15 cellular contexts compared by ENCODE assay signal in the genomic region with DNA sequence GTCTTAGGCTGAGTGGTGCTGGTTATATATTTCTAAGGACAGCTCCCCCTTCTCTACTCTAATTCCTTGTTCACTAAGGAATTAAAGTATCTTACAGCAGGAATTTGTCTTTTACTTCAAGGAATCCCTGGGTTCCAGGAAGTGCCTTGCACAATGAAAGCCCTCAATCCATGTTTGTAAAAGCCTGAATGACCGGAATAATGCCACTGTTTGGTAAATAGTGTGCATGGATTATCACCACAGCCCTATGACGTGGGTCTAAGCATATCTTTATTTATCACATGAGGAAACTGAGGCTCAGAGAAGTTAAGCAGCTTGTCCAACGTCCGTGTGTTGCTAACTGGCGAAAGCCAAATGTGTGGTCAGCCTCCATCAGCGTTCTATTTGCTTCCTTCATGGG.
DNase-seq lines count a peak whose midpoint lies in the region; ATAC-seq and TF ChIP-seq lines count a peak whose summit lies in the region.
"Had no signal": no experiment of that assay in that cellular context is flagged by ENCODE, and none has a peak within 500 bp of the region (broad histone marks: within the 10 kb centered on the region; RNA-seq: fewer than 3 reads in every experiment).

No MANE protein-coding gene starts in this region.

- H3K4me3 ChIP-seq in heart left ventricle (no peak overlapping the region), fibroblast of pulmonary artery (replicated peaks; ENCODE audit: low read depth, low read length) (no peak overlapping the region), parathyroid adenoma (ENCODE audit: low read depth, low read length) (no peak overlapping the region), uterus (no peak overlapping the region)
- H3K4me3 ChIP-seq: neural progenitor cell, SK-N-MC had no signal

- peaks cover 18% of the 10 kb centered on the region for H3K4me1 Mint-ChIP-seq in mesothelial cell of epicardium

- peaks cover 10 to 65% (median 36%) of the 10 kb centered on the region in 12 donors for H3K4me1 ChIP-seq in heart left ventricle
- H3K4me1 ChIP-seq in parathyroid adenoma: no peaks in the 10 kb centered on the region
- H3K4me1 ChIP-seq in uterus: peaks cover 6 to 21% of the 10 kb centered on the region in 2 donors

- no peaks in the 10 kb centered on the region for H3K36me3 ChIP-seq in heart left ventricle
- no peaks in the 10 kb centered on the region for H3K36me3 ChIP-seq in parathyroid adenoma (ENCODE audit: control insufficient read depth, insufficient read depth, low read length)
- no peaks in the 10 kb centered on the region for H3K36me3 ChIP-seq in uterus
- H3K36me3 ChIP-seq: neural progenitor cell had no signal

- no peak overlapping the region for H3K4me3 Mint-ChIP-seq in mesothelial cell of epicardium
- H3K4me3 Mint-ChIP-seq: neural progenitor cell had no signal

- no peaks in the 10 kb centered on the region for H3K9me3 Mint-ChIP-seq in mesothelial cell of epicardium
- H3K9me3 Mint-ChIP-seq: neural progenitor cell had no signal

- no peaks in the 10 kb centered on the region for H3K9me3 ChIP-seq in heart left ventricle
- no peaks in the 10 kb centered on the region for H3K9me3 ChIP-seq in parathyroid adenoma (ENCODE audit: control insufficient read depth, low read length)
- no peaks in the 10 kb centered on the region for H3K9me3 ChIP-seq in uterus

- no peak overlapping the region for H3K27ac Mint-ChIP-seq in mesothelial cell of epicardium

- intact Hi-C loops in heart left ventricle (cut with DNase I): loop anchor here in 5 of 10 donors (2.0 to 10.0 kb wide), 3 partner anchors 135 to 138 kb away; partner anchors contain the start of gene NAV2 (in 5 of the 5)
- intact Hi-C loops in cardiac septum (cut with DNase I): loop anchor here (2.0 to 5.0 kb wide), 3 partner anchors 100 to 136 kb away; partner anchors contain the start of gene NAV2
- intact Hi-C loops in uterus (cut with DNase I; ENCODE audit: low total_unique reads): no loop called here

- ATAC-seq in heart left ventricle: no peak
- ATAC-seq in GM21528 (IDR thresholded peaks at IDR 0.05; ENCODE audit: low FRiP score, unreplicated experiment): no peak

- H3K36me3 Mint-ChIP-seq in mesothelial cell of epicardium: no peaks in the 10 kb centered on the region
- H3K36me3 Mint-ChIP-seq: neural progenitor cell had no signal

- no peaks in the 10 kb centered on the region for H3K79me2 ChIP-seq in parathyroid adenoma

- peaks cover 8% of the 10 kb centered on the region for H3K27me3 Mint-ChIP-seq in mesothelial cell of epicardium (ENCODE audit: low read depth)

- DNase-seq in heart left ventricle (no peak), cardiac septum (ENCODE audit: low spot score) (no peak), fibroblast of pulmonary artery (ENCODE audit: low read depth) (peak; percentile 22), uterus (no peak), mesothelial cell of epicardium (ENCODE audit: low spot score in 2 of 2, unreplicated experiment in 2 of 2) (no peak), NCI-H187 treated with DMSO at 0.1 percent for 48 hours (lab: John Stamatoyannopoulos, UW) (no peak)
- DNase-seq: kidney glomerular epithelial cell; NCI-H1436 treated with DMSO at 0.1 percent for 48 hours; NCI-H446 treated with DMSO at 0.1 percent for 48 hours; stimulated activated CD4-positive, alpha-beta T cell treated with anti-CD3 and anti-CD28 coated beads, Interleukin-12 subunit alpha, Interleukin-12 subunit beta, amount 100 ng/mL, for 4 hours had no signal

- WGBS in heart left ventricle, 4 donors: 53 to 63% (median 60%) methylated on average over 6 of the region's 6 CpGs

- H3K27me3 ChIP-seq in heart left ventricle: no peaks in the 10 kb centered on the region
- no peaks in the 10 kb centered on the region for H3K27me3 ChIP-seq in parathyroid adenoma (ENCODE audit: control insufficient read depth, insufficient read depth, low read length)
- no peaks in the 10 kb centered on the region for H3K27me3 ChIP-seq in uterus
- H3K27me3 ChIP-seq: neural progenitor cell had no signal

- TF ChIP-seq POLR2A in heart left ventricle (IDR thresholded peaks at IDR 0.05) (no peak), uterus (IDR thresholded peaks at IDR 0.05) (no peak)

- no peak overlapping the region for H3K4me2 ChIP-seq in parathyroid adenoma (ENCODE audit: low read length)
- H3K4me2 ChIP-seq: KMS-11, neural progenitor cell had no signal

- TF ChIP-seq CTCF in heart left ventricle (IDR thresholded peaks at IDR 0.05): no peak
- TF ChIP-seq CTCF in fibroblast of pulmonary artery (IDR thresholded peaks at IDR 0.05; ENCODE audit: low read length, missing control alignments): no peak
- TF ChIP-seq CTCF in parathyroid adenoma (IDR thresholded peaks at IDR 0.05): no peak
- TF ChIP-seq CTCF in uterus (IDR thresholded peaks at IDR 0.05): no peak
- TF ChIP-seq CTCF in mesothelial cell of epicardium (IDR thresholded peaks at IDR 0.05; ENCODE audit: unreplicated experiment): no peak

- no peak overlapping the region for H3K9ac ChIP-seq in parathyroid adenoma
- H3K9ac ChIP-seq: KMS-11, neural progenitor cell had no signal

- H3K27ac ChIP-seq in heart left ventricle (peak overlapping the region; percentile 51 to 92 (median 88)), parathyroid adenoma (peak overlapping the region; percentile 52), uterus (peak overlapping the region; percentile 89 to 98)
- H3K27ac ChIP-seq: KMS-11, neural progenitor cell, SK-N-MC had no signal

- H2AFZ ChIP-seq in parathyroid adenoma: no peak overlapping the region
